13 cellular contexts compared by ENCODE assay signal in the genomic region with DNA sequence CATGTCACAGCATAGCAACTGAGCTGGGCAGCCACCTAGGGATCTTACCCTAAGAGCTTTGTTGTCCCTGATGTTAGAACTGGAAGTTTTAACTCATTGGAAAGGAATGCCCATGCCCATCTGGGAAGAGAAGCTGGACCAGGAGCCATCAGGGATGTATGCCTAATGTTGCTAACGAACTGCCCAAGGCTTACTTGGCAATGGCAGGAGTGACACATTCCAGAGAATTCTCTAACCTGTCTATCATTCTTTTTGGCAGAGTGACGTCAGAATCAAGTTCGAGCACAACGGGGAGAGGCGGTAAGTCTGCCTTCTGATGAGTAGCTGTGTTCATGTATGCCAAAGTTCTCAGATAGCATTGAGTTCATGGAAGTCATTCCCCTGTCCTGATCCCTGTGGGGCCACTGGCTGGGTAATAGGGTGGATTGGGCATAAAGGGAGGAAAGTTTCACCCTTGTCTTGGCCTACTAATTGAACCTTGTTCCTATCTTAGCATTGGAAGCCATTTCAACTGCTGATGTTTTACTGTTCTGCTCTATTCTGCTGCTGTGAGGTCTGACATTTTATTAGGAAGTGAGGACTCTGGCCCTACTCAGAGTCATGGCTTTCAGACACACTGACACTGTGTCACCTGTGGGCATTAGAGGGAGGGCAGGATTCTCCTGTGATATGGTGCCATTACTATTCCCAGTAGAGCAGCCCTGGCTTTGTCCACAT. TPM values are rescaled to one million over a fixed set of nuclear protein-coding genes. Genes with fewer than 3 reads are reported as not detected.
DNase-seq lines count a peak whose midpoint lies in the region; ATAC-seq lines count a peak whose summit lies in the region.
"Had no signal": no experiment of that assay in that cellular context is flagged by ENCODE, and none has a peak within 500 bp of the region (broad histone marks: within the 10 kb centered on the region; RNA-seq: fewer than 3 reads in every experiment).

No MANE protein-coding gene starts in this region.

- H3K4me3 Mint-ChIP-seq in T-helper 1 cell treated with Interleukin-12 subunit alpha and Interleukin-12 subunit beta and Interleukin-4 antibody, amounts not matched to agents 30 μg/mL and 1 μg/mL, for 36 hours: no peak overlapping the region
- no peak overlapping the region for H3K4me3 Mint-ChIP-seq in stimulated activated effector memory CD8-positive, alpha-beta T cell treated with anti-CD3 and anti-CD28 coated beads, Interleukin-12 subunit alpha, Interleukin-12 subunit beta, amount 100 ng/mL, for 72 hours

- H3K36me3 Mint-ChIP-seq in T-helper 1 cell treated with Interleukin-12 subunit alpha and Interleukin-12 subunit beta and Interleukin-4 antibody, amounts not matched to agents 30 μg/mL and 1 μg/mL, for 36 hours (ENCODE audit: low read depth): peaks cover 21% of the 10 kb centered on the region
- peaks cover 16% of the 10 kb centered on the region for H3K36me3 Mint-ChIP-seq in stimulated activated effector memory CD8-positive, alpha-beta T cell treated with anti-CD3 and anti-CD28 coated beads, Interleukin-12 subunit alpha, Interleukin-12 subunit beta, amount 100 ng/mL, for 72 hours

- H3K4me1 Mint-ChIP-seq in T-helper 1 cell treated with Interleukin-12 subunit alpha and Interleukin-12 subunit beta and Interleukin-4 antibody, amounts not matched to agents 30 μg/mL and 1 μg/mL, for 36 hours (ENCODE audit: low read depth): peaks cover 11% of the 10 kb centered on the region
- H3K4me1 Mint-ChIP-seq in stimulated activated effector memory CD8-positive, alpha-beta T cell treated with anti-CD3 and anti-CD28 coated beads, Interleukin-12 subunit alpha, Interleukin-12 subunit beta, amount 100 ng/mL, for 72 hours: no peaks in the 10 kb centered on the region

- H3K27me3 Mint-ChIP-seq in T-helper 1 cell treated with Interleukin-12 subunit alpha and Interleukin-12 subunit beta and Interleukin-4 antibody, amounts not matched to agents 30 μg/mL and 1 μg/mL, for 36 hours (ENCODE audit: low read depth): no peaks in the 10 kb centered on the region

- H3K9me3 Mint-ChIP-seq in T-helper 1 cell treated with Interleukin-12 subunit alpha and Interleukin-12 subunit beta and Interleukin-4 antibody, amounts not matched to agents 30 μg/mL and 1 μg/mL, for 36 hours: no peaks in the 10 kb centered on the region
- H3K9me3 Mint-ChIP-seq in stimulated activated effector memory CD8-positive, alpha-beta T cell treated with anti-CD3 and anti-CD28 coated beads, Interleukin-12 subunit alpha, Interleukin-12 subunit beta, amount 100 ng/mL, for 72 hours: no peaks in the 10 kb centered on the region

- peak; percentile 47 for ATAC-seq in HG02840 (IDR thresholded peaks at IDR 0.05; ENCODE audit: low FRiP score, unreplicated experiment)
- no peak for ATAC-seq in stimulated activated effector memory CD8-positive, alpha-beta T cell treated with anti-CD3 and anti-CD28 coated beads, Interleukin-12 subunit alpha, Interleukin-12 subunit beta, amount 100 ng/mL, for 72 hours
- ATAC-seq: A549, left lobe of liver had no signal

- peak overlapping the region; percentile 53 for H3K27ac Mint-ChIP-seq in T-helper 1 cell treated with Interleukin-12 subunit alpha and Interleukin-12 subunit beta and Interleukin-4 antibody, amounts not matched to agents 30 μg/mL and 1 μg/mL, for 36 hours
- H3K27ac Mint-ChIP-seq in stimulated activated effector memory CD8-positive, alpha-beta T cell treated with anti-CD3 and anti-CD28 coated beads, Interleukin-12 subunit alpha, Interleukin-12 subunit beta, amount 100 ng/mL, for 72 hours: peak overlapping the region; percentile 70

- DNase-seq in T-helper 1 cell (no peak), RPMI7951 (ENCODE audit: low read depth) (peak; percentile 11), NCI-H1105 treated with DMSO at 0.1 percent for 48 hours (lab: John Stamatoyannopoulos, UW) (no peak), HK-2 (ENCODE audit: unreplicated experiment) (no peak)
- DNase-seq in stimulated activated effector memory CD8-positive, alpha-beta T cell treated with anti-CD3 and anti-CD28 coated beads, Interleukin-12 subunit alpha, Interleukin-12 subunit beta, amount 100 ng/mL, for 72 hours (ENCODE audit: low spot score in 2 of 2): no peak
- no peak for DNase-seq in activated CD4-positive, CD25-positive, alpha-beta regulatory T cell treated with anti-CD3 and anti-CD28 coated beads, Interleukin-2, amount 50 U/mL, for 72 hours
- DNase-seq: activated CD8-positive, alpha-beta memory T cell treated with anti-CD3 and anti-CD28 coated beads for 24 hours; effector memory CD4-positive, alpha-beta T cell; NCI-H446 treated with DMSO at 0.1 percent for 48 hours had no signal

RNA-seq across cellular contexts. Expression of a gene that starts 23.7 kb away (rescaled TPM):
- total RNA-seq in RPMI7951 (2014; rRNA removed; shearing (Covaris generic)): 15.3 and 18.1 TPM in 2 replicates

RNA-seq across cellular contexts. Expression of a gene that starts 45.2 kb away (rescaled TPM):
- total RNA-seq in RPMI7951 (2014; rRNA removed; shearing (Covaris generic)): 12.6 and 16.7 TPM in 2 replicates

RNA-seq across cellular contexts. Expression of a gene that starts 54.0 kb away (rescaled TPM):
- total RNA-seq in RPMI7951 (2014; rRNA removed; shearing (Covaris generic)): 4.9 and 10.2 TPM in 2 replicates
